Comparison of ENCODE assay signal across 1 cellular context in the genomic region with DNA sequence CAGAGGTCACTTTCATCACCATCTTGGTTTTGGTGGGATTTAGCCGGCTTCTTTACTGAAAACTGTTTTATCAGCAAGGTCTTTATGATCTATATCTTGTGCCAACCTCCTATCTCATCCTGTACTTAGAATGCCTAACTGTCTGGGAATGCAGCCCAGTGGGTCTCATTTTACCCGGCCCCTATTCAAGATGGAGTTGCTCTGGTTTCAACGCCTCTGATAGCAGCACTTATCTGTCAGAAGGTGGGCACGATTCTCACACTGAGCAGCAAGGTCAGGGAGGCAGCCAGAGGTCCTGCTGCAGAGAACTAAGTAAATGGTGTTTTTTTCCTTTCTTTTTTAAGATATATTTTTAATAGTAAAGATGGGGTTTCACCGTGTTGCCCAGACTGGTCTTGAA.
TF ChIP-seq lines count a peak whose summit lies in the region.

No MANE protein-coding gene starts in this region.

TF ChIP-seq in K562, 482 proteins besides CTCF, POLR2A, EP300 and RAD21 (continued from another document and continues in another):
- TF ChIP-seq, protein P1, sequence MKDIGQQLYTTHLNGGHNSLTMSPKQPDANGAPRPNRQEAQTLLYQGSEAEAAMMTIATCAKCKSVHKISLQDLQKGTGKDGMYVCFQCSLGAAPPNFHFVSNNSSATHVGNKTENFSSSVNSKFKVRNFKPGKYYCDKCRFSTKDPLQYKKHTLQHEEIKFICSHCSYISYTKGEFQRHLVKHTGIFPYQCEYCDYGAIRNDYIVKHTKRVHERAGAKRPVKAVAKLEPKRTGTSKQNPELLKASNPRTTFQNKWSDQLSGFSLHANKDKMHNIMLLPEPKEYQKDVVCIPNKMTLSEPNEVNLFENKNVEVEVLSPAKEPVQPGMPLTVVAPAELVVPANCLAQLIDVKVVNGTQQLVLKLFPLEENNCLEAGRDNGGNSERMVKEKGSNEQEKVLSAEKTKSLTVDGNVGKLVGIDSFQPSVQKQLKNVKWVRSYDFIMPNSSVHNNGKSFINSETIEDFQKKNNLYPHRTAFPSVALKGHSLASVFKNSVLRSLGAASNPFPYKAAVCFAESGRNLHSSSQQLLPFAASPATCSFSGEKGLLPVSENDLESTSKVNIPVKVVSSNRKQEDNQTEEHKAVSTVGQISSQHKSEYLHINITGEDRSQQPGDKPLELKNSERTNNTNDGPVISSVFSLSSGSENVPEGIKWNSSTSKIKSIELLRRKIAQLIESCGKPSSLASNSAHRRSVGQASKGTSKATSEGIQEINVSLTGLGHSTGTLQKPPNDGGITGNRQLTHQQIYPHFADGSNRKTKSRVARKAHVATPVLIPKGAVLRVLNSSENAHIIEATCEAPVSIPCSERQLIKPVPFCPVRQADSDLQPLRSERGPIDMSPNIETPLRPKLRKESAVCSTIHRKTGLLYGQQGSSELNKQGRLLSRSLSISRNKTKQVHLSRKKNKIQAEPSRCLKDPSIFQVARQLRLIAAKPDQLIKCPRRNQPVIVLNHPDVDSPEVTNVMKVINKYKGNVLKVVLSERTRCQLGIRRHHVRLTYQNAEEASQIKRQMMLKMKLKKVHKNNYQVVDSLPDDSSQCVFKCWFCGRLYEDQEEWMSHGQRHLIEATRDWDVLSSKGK (CRISPR knock-in tag; IDR thresholded peaks at IDR 0.05), result no peak
- TF ChIP-seq KHSRP (IDR thresholded peaks at IDR 0.05) (no peak), SNRNP70 (optimal IDR thresholded peaks at IDR 0.05; ENCODE audit: low read depth, low read length) (no peak), KLF10 (CRISPR knock-in tag; IDR thresholded peaks at IDR 0.05) (no peak), ZNF324 (CRISPR knock-in tag; IDR thresholded peaks at IDR 0.05) (no peak), MYNN (IDR thresholded peaks at IDR 0.05) (no peak), MYNN (CRISPR knock-in tag; IDR thresholded peaks at IDR 0.05) (no peak), ILF3 (IDR thresholded peaks at IDR 0.05; ENCODE audit: borderline replicate concordance) (no peak), MTA3 (IDR thresholded peaks at IDR 0.05; ENCODE audit: borderline replicate concordance) (no peak), TRIM28 (IDR thresholded peaks at IDR 0.05) (no peak), KAT2B (IDR thresholded peaks at IDR 0.05; ENCODE audit: low read depth, low read length) (no peak), ZNF384 (IDR thresholded peaks at IDR 0.05; ENCODE audit: low read depth, low read length) (no peak), ZNF507 (tag; conservative IDR thresholded peaks at IDR 0.05) (no peak), EGR1 (conservative IDR thresholded peaks at IDR 0.05) (no peak), BCOR (IDR thresholded peaks at IDR 0.05) (no peak), ETS2 (tag; IDR thresholded peaks at IDR 0.05; ENCODE audit: borderline replicate concordance, poor library complexity, severe bottlenecking) (no peak), GABPA (tag; conservative IDR thresholded peaks at IDR 0.05; ENCODE audit: low read depth) (no peak), HMGN3 (IDR thresholded peaks at IDR 0.05; ENCODE audit: borderline replicate concordance, extremely low read depth, insufficient read length, low read depth, low read length) (no peak), ZFPM2 (CRISPR knock-in tag; IDR thresholded peaks at IDR 0.05) (no peak), L3MBTL2 (IDR thresholded peaks at IDR 0.05) (no peak), YBX1 (IDR thresholded peaks at IDR 0.05) (no peak), TCF3 (CRISPR knock-in tag; IDR thresholded peaks at IDR 0.05) (no peak), BRCA1 (IDR thresholded peaks at IDR 0.05) (no peak), BRCA1 (CRISPR knock-in tag; IDR thresholded peaks at IDR 0.05) (no peak), SIN3B (IDR thresholded peaks at IDR 0.05; ENCODE audit: low read depth) (no peak), PYGO2 (tag; IDR thresholded peaks at IDR 0.05) (peak; percentile 94), CAMTA2 (CRISPR knock-in tag; conservative IDR thresholded peaks at IDR 0.05) (no peak), NFIC (IDR thresholded peaks at IDR 0.05) (no peak), BCL6 (CRISPR knock-in tag; IDR thresholded peaks at IDR 0.05) (peak; percentile 89), POLR2B (IDR thresholded peaks at IDR 0.05; ENCODE audit: low read depth, partially characterized antibody) (no peak), HDAC8 (tag; IDR thresholded peaks at IDR 0.05) (peak; percentile 97), ZNF282 (CRISPR knock-in tag; IDR thresholded peaks at IDR 0.05) (no peak), HNRNPL (IDR thresholded peaks at IDR 0.05; ENCODE audit: low read depth, low read length) (no peak), POLR3G (IDR thresholded peaks at IDR 0.05; ENCODE audit: extremely low read depth, insufficient read length, insufficient replicate concordance) (no peak), HMG20B (CRISPR knock-in tag; IDR thresholded peaks at IDR 0.05) (no peak), ZNF23 (CRISPR knock-in tag; IDR thresholded peaks at IDR 0.05) (no peak), COPS2 (conservative IDR thresholded peaks at IDR 0.05) (no peak), CHD4 (IDR thresholded peaks at IDR 0.05; ENCODE audit: insufficient read depth, insufficient replicate concordance, low read depth, low read length, poor library complexity, severe bottlenecking) (no peak), NFXL1 (CRISPR knock-in tag; IDR thresholded peaks at IDR 0.05) (peak; percentile 89), ZZZ3 (IDR thresholded peaks at IDR 0.05) (no peak)
- TF ChIP-seq, protein P2, sequence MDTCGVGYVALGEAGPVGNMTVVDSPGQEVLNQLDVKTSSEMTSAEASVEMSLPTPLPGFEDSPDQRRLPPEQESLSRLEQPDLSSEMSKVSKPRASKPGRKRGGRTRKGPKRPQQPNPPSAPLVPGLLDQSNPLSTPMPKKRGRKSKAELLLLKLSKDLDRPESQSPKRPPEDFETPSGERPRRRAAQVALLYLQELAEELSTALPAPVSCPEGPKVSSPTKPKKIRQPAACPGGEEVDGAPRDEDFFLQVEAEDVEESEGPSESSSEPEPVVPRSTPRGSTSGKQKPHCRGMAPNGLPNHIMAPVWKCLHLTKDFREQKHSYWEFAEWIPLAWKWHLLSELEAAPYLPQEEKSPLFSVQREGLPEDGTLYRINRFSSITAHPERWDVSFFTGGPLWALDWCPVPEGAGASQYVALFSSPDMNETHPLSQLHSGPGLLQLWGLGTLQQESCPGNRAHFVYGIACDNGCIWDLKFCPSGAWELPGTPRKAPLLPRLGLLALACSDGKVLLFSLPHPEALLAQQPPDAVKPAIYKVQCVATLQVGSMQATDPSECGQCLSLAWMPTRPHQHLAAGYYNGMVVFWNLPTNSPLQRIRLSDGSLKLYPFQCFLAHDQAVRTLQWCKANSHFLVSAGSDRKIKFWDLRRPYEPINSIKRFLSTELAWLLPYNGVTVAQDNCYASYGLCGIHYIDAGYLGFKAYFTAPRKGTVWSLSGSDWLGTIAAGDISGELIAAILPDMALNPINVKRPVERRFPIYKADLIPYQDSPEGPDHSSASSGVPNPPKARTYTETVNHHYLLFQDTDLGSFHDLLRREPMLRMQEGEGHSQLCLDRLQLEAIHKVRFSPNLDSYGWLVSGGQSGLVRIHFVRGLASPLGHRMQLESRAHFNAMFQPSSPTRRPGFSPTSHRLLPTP (IDR thresholded peaks at IDR 0.05; ENCODE audit: borderline replicate concordance, extremely low read depth, insufficient read length), result no peak
- TF ChIP-seq, protein P3, sequence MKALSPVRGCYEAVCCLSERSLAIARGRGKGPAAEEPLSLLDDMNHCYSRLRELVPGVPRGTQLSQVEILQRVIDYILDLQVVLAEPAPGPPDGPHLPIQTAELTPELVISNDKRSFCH (CRISPR knock-in tag; IDR thresholded peaks at IDR 0.05), result peak; percentile 71; the same call in 1 of the 2 replicates
- TF ChIP-seq, protein P3 (tag; IDR thresholded peaks at IDR 0.05), result peak; percentile 95
- TF ChIP-seq, protein P4, sequence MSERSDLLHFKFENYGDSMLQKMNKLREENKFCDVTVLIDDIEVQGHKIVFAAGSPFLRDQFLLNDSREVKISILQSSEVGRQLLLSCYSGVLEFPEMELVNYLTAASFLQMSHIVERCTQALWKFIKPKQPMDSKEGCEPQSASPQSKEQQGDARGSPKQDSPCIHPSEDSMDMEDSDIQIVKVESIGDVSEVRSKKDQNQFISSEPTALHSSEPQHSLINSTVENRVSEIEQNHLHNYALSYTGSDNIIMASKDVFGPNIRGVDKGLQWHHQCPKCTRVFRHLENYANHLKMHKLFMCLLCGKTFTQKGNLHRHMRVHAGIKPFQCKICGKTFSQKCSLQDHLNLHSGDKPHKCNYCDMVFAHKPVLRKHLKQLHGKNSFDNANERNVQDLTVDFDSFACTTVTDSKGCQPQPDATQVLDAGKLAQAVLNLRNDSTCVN (CRISPR knock-in tag; IDR thresholded peaks at IDR 0.05), result peak; percentile 41; the same call in 1 of the 2 replicates
- TF ChIP-seq, protein P5, sequence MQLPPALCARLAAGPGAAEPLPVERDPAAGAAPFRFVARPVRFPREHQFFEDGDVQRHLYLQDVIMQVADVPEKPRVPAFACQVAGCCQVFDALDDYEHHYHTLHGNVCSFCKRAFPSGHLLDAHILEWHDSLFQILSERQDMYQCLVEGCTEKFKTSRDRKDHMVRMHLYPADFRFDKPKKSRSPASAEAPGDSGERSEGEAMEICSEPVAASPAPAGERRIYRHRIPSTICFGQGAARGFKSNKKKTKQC (CRISPR knock-in tag; IDR thresholded peaks at IDR 0.05), result no peak
- TF ChIP-seq, protein P6, sequence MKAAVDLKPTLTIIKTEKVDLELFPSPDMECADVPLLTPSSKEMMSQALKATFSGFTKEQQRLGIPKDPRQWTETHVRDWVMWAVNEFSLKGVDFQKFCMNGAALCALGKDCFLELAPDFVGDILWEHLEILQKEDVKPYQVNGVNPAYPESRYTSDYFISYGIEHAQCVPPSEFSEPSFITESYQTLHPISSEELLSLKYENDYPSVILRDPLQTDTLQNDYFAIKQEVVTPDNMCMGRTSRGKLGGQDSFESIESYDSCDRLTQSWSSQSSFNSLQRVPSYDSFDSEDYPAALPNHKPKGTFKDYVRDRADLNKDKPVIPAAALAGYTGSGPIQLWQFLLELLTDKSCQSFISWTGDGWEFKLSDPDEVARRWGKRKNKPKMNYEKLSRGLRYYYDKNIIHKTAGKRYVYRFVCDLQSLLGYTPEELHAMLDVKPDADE (conservative IDR thresholded peaks at IDR 0.05; ENCODE audit: control insufficient read depth, low read depth, low read length), result no peak
- TF ChIP-seq, protein P7, sequence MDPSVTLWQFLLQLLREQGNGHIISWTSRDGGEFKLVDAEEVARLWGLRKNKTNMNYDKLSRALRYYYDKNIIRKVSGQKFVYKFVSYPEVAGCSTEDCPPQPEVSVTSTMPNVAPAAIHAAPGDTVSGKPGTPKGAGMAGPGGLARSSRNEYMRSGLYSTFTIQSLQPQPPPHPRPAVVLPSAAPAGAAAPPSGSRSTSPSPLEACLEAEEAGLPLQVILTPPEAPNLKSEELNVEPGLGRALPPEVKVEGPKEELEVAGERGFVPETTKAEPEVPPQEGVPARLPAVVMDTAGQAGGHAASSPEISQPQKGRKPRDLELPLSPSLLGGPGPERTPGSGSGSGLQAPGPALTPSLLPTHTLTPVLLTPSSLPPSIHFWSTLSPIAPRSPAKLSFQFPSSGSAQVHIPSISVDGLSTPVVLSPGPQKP (CRISPR knock-in tag; IDR thresholded peaks at IDR 0.05), result no peak
- TF ChIP-seq, protein P8, sequence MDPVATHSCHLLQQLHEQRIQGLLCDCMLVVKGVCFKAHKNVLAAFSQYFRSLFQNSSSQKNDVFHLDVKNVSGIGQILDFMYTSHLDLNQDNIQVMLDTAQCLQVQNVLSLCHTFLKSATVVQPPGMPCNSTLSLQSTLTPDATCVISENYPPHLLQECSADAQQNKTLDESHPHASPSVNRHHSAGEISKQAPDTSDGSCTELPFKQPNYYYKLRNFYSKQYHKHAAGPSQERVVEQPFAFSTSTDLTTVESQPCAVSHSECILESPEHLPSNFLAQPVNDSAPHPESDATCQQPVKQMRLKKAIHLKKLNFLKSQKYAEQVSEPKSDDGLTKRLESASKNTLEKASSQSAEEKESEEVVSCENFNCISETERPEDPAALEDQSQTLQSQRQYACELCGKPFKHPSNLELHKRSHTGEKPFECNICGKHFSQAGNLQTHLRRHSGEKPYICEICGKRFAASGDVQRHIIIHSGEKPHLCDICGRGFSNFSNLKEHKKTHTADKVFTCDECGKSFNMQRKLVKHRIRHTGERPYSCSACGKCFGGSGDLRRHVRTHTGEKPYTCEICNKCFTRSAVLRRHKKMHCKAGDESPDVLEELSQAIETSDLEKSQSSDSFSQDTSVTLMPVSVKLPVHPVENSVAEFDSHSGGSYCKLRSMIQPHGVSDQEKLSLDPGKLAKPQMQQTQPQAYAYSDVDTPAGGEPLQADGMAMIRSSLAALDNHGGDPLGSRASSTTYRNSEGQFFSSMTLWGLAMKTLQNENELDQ (CRISPR knock-in tag; IDR thresholded peaks at IDR 0.05; ENCODE audit: borderline replicate concordance), result no peak
- TF ChIP-seq, protein P9, sequence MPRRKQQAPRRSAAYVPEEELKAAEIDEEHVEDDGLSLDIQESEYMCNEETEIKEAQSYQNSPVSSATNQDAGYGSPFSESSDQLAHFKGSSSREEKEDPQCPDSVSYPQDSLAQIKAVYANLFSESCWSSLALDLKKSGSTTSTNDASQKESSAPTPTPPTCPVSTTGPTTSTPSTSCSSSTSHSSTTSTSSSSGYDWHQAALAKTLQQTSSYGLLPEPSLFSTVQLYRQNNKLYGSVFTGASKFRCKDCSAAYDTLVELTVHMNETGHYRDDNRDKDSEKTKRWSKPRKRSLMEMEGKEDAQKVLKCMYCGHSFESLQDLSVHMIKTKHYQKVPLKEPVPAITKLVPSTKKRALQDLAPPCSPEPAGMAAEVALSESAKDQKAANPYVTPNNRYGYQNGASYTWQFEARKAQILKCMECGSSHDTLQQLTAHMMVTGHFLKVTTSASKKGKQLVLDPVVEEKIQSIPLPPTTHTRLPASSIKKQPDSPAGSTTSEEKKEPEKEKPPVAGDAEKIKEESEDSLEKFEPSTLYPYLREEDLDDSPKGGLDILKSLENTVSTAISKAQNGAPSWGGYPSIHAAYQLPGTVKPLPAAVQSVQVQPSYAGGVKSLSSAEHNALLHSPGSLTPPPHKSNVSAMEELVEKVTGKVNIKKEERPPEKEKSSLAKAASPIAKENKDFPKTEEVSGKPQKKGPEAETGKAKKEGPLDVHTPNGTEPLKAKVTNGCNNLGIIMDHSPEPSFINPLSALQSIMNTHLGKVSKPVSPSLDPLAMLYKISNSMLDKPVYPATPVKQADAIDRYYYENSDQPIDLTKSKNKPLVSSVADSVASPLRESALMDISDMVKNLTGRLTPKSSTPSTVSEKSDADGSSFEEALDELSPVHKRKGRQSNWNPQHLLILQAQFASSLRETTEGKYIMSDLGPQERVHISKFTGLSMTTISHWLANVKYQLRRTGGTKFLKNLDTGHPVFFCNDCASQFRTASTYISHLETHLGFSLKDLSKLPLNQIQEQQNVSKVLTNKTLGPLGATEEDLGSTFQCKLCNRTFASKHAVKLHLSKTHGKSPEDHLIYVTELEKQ (CRISPR knock-in tag; IDR thresholded peaks at IDR 0.05), result peak; percentile 64; the same call in 1 of the 2 replicates
- TF ChIP-seq, protein P10, sequence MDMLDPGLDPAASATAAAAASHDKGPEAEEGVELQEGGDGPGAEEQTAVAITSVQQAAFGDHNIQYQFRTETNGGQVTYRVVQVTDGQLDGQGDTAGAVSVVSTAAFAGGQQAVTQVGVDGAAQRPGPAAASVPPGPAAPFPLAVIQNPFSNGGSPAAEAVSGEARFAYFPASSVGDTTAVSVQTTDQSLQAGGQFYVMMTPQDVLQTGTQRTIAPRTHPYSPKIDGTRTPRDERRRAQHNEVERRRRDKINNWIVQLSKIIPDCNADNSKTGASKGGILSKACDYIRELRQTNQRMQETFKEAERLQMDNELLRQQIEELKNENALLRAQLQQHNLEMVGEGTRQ (CRISPR knock-in tag; IDR thresholded peaks at IDR 0.05), result no peak
